Comparison of ENCODE assay signal across 3 cellular contexts in genomic region chr2:206727287-206727686, GRCh38.
TF ChIP-seq lines count a peak whose summit lies in the region.

No MANE protein-coding gene starts in this region.

TF ChIP-seq in HepG2, 621 proteins besides CTCF, POLR2A, EP300 and RAD21:
- peak in 1 of 2 experiments; percentile 69; a peak in 2 of 4 replicates for TF ChIP-seq MAFK (conservative IDR thresholded peaks at IDR 0.05 in 1 of 2, IDR thresholded peaks at IDR 0.05 in 1 of 2; ENCODE audit: low read length in 2 of 2)
- peak; percentile 40; the same call in 1 of the 2 replicates for TF ChIP-seq MAFF (IDR thresholded peaks at IDR 0.05; ENCODE audit: low read depth, low read length)
- no peak for TF ChIP-seq HOXA3 (CRISPR knock-in tag; IDR thresholded peaks at IDR 0.05)
TF ChIP-seq in HepG2: peak in this region for 2.

TF ChIP-seq in A549, 52 proteins besides CTCF, POLR2A, EP300 and RAD21:
- TF ChIP-seq MAZ (IDR thresholded peaks at IDR 0.05; ENCODE audit: borderline replicate concordance, low read depth, low read length) = no peak
- no peak for TF ChIP-seq CHD2 (IDR thresholded peaks at IDR 0.05; ENCODE audit: low read length, partially characterized antibody)
- no peak for TF ChIP-seq POLR2AphosphoS2 (conservative IDR thresholded peaks at IDR 0.05; ENCODE audit: low read length)
- no peak for TF ChIP-seq SREBF2 (IDR thresholded peaks at IDR 0.05)
- TF ChIP-seq REST (IDR thresholded peaks at IDR 0.05) = no peak
- TF ChIP-seq RARB (CRISPR knock-in tag; IDR thresholded peaks at IDR 0.05) = no peak
- no peak for TF ChIP-seq RFX5 (IDR thresholded peaks at IDR 0.05)
- no peak for TF ChIP-seq BCL3 (IDR thresholded peaks at IDR 0.05)
- peak; percentile 53 for TF ChIP-seq MAFK (IDR thresholded peaks at IDR 0.05; ENCODE audit: partially characterized antibody)

TF ChIP-seq in WTC11, 78 proteins besides CTCF, POLR2A, EP300 and RAD21:
- TF ChIP-seq NFATC4 (CRISPR knock-in tag; IDR thresholded peaks at IDR 0.05) (no peak), OVOL2 (CRISPR knock-in tag; IDR thresholded peaks at IDR 0.05; ENCODE audit: borderline replicate concordance) (no peak), ZNF532 (CRISPR knock-in tag; IDR thresholded peaks at IDR 0.05; ENCODE audit: borderline replicate concordance) (no peak), NFE2L1 (CRISPR knock-in tag; IDR thresholded peaks at IDR 0.05) (no peak), USF2 (CRISPR knock-in tag; IDR thresholded peaks at IDR 0.05) (no peak), ATF2 (CRISPR knock-in tag; IDR thresholded peaks at IDR 0.05; ENCODE audit: borderline replicate concordance, low read depth) (no peak), ZMAT4 (CRISPR knock-in tag; IDR thresholded peaks at IDR 0.05) (no peak), HMGXB4 (CRISPR knock-in tag; IDR thresholded peaks at IDR 0.05) (no peak), CBFB (CRISPR knock-in tag; IDR thresholded peaks at IDR 0.05; ENCODE audit: low read depth) (no peak), AR (CRISPR knock-in tag; IDR thresholded peaks at IDR 0.05) (no peak), KAT7 (CRISPR knock-in tag; IDR thresholded peaks at IDR 0.05; ENCODE audit: borderline replicate concordance) (no peak), FOXP1 (CRISPR knock-in tag; IDR thresholded peaks at IDR 0.05; ENCODE audit: borderline replicate concordance) (no peak), ESRRA (CRISPR knock-in tag; IDR thresholded peaks at IDR 0.05; ENCODE audit: borderline replicate concordance) (no peak), ELF4 (CRISPR knock-in tag; IDR thresholded peaks at IDR 0.05; ENCODE audit: low read depth) (no peak), RORB (CRISPR knock-in tag; IDR thresholded peaks at IDR 0.05) (no peak)
